ENCODE assay signal across 8 cellular contexts in genomic region chr19:11092181-11092538, GRCh38. TPM values are rescaled to one million over a fixed set of nuclear protein-coding genes. Genes with fewer than 3 reads are reported as not detected.
DNase-seq lines count a peak whose midpoint lies in the region; ATAC-seq and TF ChIP-seq lines count a peak whose summit lies in the region.

No MANE protein-coding gene starts in this region.

- peaks cover 0 to 14% of the 10 kb centered on the region in 2 donors for H3K36me3 ChIP-seq in duodenal mucosa (ENCODE audit: control insufficient read depth in 1 of 2, insufficient read depth in 2 of 2, low read length in 2 of 2)

- peak; percentile 41 for DNase-seq in activated naive CD4-positive, alpha-beta T cell treated with Interleukin-2 at 50 U/mL for 16 hours
- no peak for DNase-seq in activated naive CD4-positive, alpha-beta T cell (lab: John Stamatoyannopoulos, UW)
- DNase-seq in T-helper 2 cell: peak in 3 of 5 experiments; percentile 36 to 77 (median 67)
- no peak for DNase-seq in natural killer cell
- DNase-seq in DMS79 treated with DMSO at 0.1 percent for 48 hours (lab: John Stamatoyannopoulos, UW): no peak
- no peak for DNase-seq in NCI-H69 (lab: John Stamatoyannopoulos, UW)

- H3K27ac Mint-ChIP-seq in natural killer cell: peak overlapping the region; percentile 91 to 97

- no peaks in the 10 kb centered on the region for H3K27me3 ChIP-seq in duodenal mucosa (ENCODE audit: control insufficient read depth in 1 of 2, insufficient read depth in 2 of 2, low read length in 2 of 2)

- no peaks in the 10 kb centered on the region for H3K9me3 Mint-ChIP-seq in natural killer cell

- intact Hi-C loops in natural killer cell (cut with micrococcal nuclease): no loop called here

- no peaks in the 10 kb centered on the region for H3K36me3 Mint-ChIP-seq in natural killer cell

- peaks cover 47 to 58% of the 10 kb centered on the region in 2 donors for H3K4me1 Mint-ChIP-seq in natural killer cell

- no peak for TF ChIP-seq CTCF in natural killer cell (IDR thresholded peaks at IDR 0.05)

- H3K4me3 ChIP-seq in duodenal mucosa (ENCODE audit: low read depth in 1 of 2, low read length in 2 of 2): peak overlapping the region; percentile 1 to 80

- ATAC-seq in natural killer cell (peak in 1 of 3 donors; percentile 2), GM19397 (IDR thresholded peaks at IDR 0.05; ENCODE audit: unreplicated experiment) (no peak)

- peak overlapping the region; percentile 95 to 98 for H3K9ac ChIP-seq in duodenal mucosa (ENCODE audit: low read depth in 1 of 2, low read length in 2 of 2)

- H3K27me3 Mint-ChIP-seq in natural killer cell (ENCODE audit: low read depth in 2 of 2): no peaks in the 10 kb centered on the region

- H3K9me3 ChIP-seq in duodenal mucosa (ENCODE audit: control insufficient read depth in 1 of 2, low read length in 2 of 2): no peaks in the 10 kb centered on the region

- peak overlapping the region; percentile 98 for H3K27ac ChIP-seq in duodenal mucosa (ENCODE audit: low read depth, low read length)

- peak overlapping the region; percentile 96 for H3K4me3 Mint-ChIP-seq in natural killer cell

- peaks cover 51% of the 10 kb centered on the region in 2 donors for H3K4me1 ChIP-seq in duodenal mucosa (ENCODE audit: control insufficient read depth in 1 of 2, insufficient read depth in 2 of 2, low read length in 2 of 2)

RNA-seq across cellular contexts. Expression of gene LDLR, which starts 2.9 kb away (rescaled TPM):
- 100 to 1,000 TPM in 2 of 3 donors, 10 to 100 TPM in 1; 84.7 to 172 (median 112) TPM for total RNA-seq in natural killer cell

Comparison
In these comparisons a context has a peak if more than half of its experiments do, and no peak if none do; other contexts are left out.
1. DNase-seq: peak in activated naive CD4-positive, alpha-beta T cell treated with Interleukin-2 at 50 U/mL for 16 hours (single experiment) and T-helper 2 cell (3 of 5); none in activated naive CD4-positive, alpha-beta T cell (0 of 4), natural killer cell (single experiment), DMS79 treated with DMSO at 0.1 percent for 48 hours (single experiment) and NCI-H69 (single experiment).